ENCODE assay signal across 13 cellular contexts in the genomic region with DNA sequence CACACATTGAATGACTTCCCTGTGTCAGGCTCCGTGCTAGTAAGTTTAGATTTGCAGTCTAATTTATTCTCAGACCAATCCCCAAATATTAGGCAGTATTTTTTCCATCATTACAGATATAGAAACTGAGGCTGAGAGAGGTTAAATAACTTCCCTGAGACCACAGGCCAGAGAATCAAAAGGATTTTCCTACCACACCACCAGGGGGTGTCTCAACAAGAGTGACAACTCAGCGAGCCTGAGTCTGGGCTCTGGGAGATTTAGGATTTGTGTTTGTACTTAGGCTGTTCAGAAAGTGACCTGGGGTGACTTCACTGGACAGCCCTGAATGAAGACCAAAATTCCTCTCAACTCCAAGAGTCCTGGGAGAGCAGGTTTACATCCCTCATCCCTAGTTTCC. TPM values are rescaled to one million over a fixed set of nuclear protein-coding genes. Genes with fewer than 3 reads are reported as not detected.
A peak's percentile ranks its signal among the peaks of the same experiment; 100 is the strongest.
DNase-seq lines count a peak whose midpoint lies in the region; ATAC-seq and TF ChIP-seq lines count a peak whose summit lies in the region.
"Had no signal": no experiment of that assay in that cellular context is flagged by ENCODE, and none has a peak within 500 bp of the region (broad histone marks: within the 10 kb centered on the region; RNA-seq: fewer than 3 reads in every experiment).

No MANE protein-coding gene starts in this region.

- DNase-seq in AG08396 (ENCODE audit: low spot score) (peak; percentile 26), OCI-LY7 (ENCODE audit: low spot score) (no peak), esophagus squamous epithelium (lab: John Stamatoyannopoulos, UW) (no peak), G401 (ENCODE audit: low spot score) (no peak), NCI-H2107 treated with DMSO at 0.1 percent for 48 hours (lab: John Stamatoyannopoulos, UW; ENCODE audit: unreplicated experiment) (no peak), body of pancreas (no peak)
- DNase-seq: activated CD4-positive, alpha-beta T cell treated with anti-CD3 and anti-CD28 coated beads for 48 hours; substantia nigra had no signal

- H3K27ac ChIP-seq in OCI-LY7 (ENCODE audit: low read depth, low read length, poor library complexity, severe bottlenecking) (no peak overlapping the region), esophagus squamous epithelium (no peak overlapping the region), body of pancreas (no peak overlapping the region)
- H3K27ac ChIP-seq: neutrophil, RWPE1 had no signal

- TF ChIP-seq POLR2A in esophagus squamous epithelium (IDR thresholded peaks at IDR 0.05) (no peak), body of pancreas (IDR thresholded peaks at IDR 0.05) (no peak)

- no peak for ATAC-seq in GM18868 (IDR thresholded peaks at IDR 0.05; ENCODE audit: unreplicated experiment)
- ATAC-seq in body of pancreas: no peak

- no peaks in the 10 kb centered on the region for H3K9me2 ChIP-seq in OCI-LY7 (ENCODE audit: insufficient read depth, low read length)

- no peaks in the 10 kb centered on the region for H3K27me3 ChIP-seq in esophagus squamous epithelium
- H3K27me3 ChIP-seq in body of pancreas: no peaks in the 10 kb centered on the region

- no peak overlapping the region for H3K4me2 ChIP-seq in OCI-LY7 (ENCODE audit: low read length)

- CTCF ChIA-PET in OCI-LY7 (lab: Charles Lee; ENCODE audit: unreplicated experiment): no interaction called here

- H3K9me3 ChIP-seq in OCI-LY7 (ENCODE audit: low read length) (no peaks in the 10 kb centered on the region), esophagus squamous epithelium (no peaks in the 10 kb centered on the region), body of pancreas (no peaks in the 10 kb centered on the region)
- H3K9me3 ChIP-seq: HAP-1, neutrophil had no signal

- H3K36me3 ChIP-seq in OCI-LY7 (ENCODE audit: insufficient read depth, low read length) (no peaks in the 10 kb centered on the region), esophagus squamous epithelium (no peaks in the 10 kb centered on the region), body of pancreas (replicated peaks in 1 of 2; ENCODE audit: insufficient read depth in 1 of 2, low read depth in 2 of 2) (no peaks in the 10 kb centered on the region)
- H3K36me3 ChIP-seq: HAP-1, neutrophil had no signal

- POLR2A ChIA-PET in OCI-LY7 (lab: Charles Lee): no interaction called here

- H3K4me1 ChIP-seq in OCI-LY7 (ENCODE audit: insufficient read depth, low read length, poor library complexity, severe bottlenecking) (no peaks in the 10 kb centered on the region), esophagus squamous epithelium (peaks cover 2 to 12% (median 4%) of the 10 kb centered on the region in 3 donors), body of pancreas (no peaks in the 10 kb centered on the region)
- H3K4me1 ChIP-seq: HAP-1 had no signal

- no peaks in the 10 kb centered on the region for H4K20me1 ChIP-seq in OCI-LY7 (ENCODE audit: insufficient read depth, low read length)

- in situ Hi-C loops in G401 (cut with HindIII; ENCODE audit: low sequenced_read_pairs): no loop called here

- no peaks in the 10 kb centered on the region for H3K79me2 ChIP-seq in OCI-LY7 (ENCODE audit: insufficient read depth, low read depth, low read length)

- no peak overlapping the region for H2AFZ ChIP-seq in OCI-LY7 (ENCODE audit: low read length)

- TF ChIP-seq CTCF in GM12872 (IDR thresholded peaks at IDR 0.05; ENCODE audit: insufficient read depth, low read depth, low read length) (peak; percentile 47; the same call in 2 of the 3 replicates), OCI-LY7 (conservative IDR thresholded peaks at IDR 0.05; ENCODE audit: low read length) (peak; percentile 53), esophagus squamous epithelium (IDR thresholded peaks at IDR 0.05) (peak in 5 of 6 experiments; percentile 25 to 68 (median 45)), body of pancreas (IDR thresholded peaks at IDR 0.05) (peak in 2 of 7 experiments; percentile 4 to 14)

- intact Hi-C loops in OCI-LY7 (cut with micrococcal nuclease; ENCODE audit: unreplicated experiment) (no loop called here), esophagus squamous epithelium (cut with DNase I) (loop anchor here (5.0 kb wide), 1 partner anchor 35 kb away; no protein-coding TSS in a partner anchor), body of pancreas (cut with DNase I) (no loop called here)

- BruUV-seq in OCI-LY7 (replicated peaks; lab: Mats Ljungman, UMichigan): no TSS peak

- no peak overlapping the region for H3K4me3 ChIP-seq in OCI-LY7 (ENCODE audit: low read depth, low read length, poor library complexity, severe bottlenecking)
- no peak overlapping the region for H3K4me3 ChIP-seq in esophagus squamous epithelium
- H3K4me3 ChIP-seq in body of pancreas: no peak overlapping the region
- H3K4me3 ChIP-seq: HAP-1 had no signal

- whole genome bisulfite sequencing in esophagus squamous epithelium, 2 donors: 19% methylated on average over 2 of the region's 2 CpGs
- WGBS in body of pancreas, 2 donors: 14 to 24% methylated on average over 2 of the region's 2 CpGs

RNA-seq across cellular contexts. Expression of a gene that starts 13.3 kb away (rescaled TPM):
- total RNA-seq in OCI-LY7 (2014; rRNA removed; shearing (Covaris generic)): not detected in 2 replicates
- total RNA-seq in OCI-LY7 (2022) (not detected in 2 replicates), esophagus squamous epithelium (1 to 10 TPM in 1 of 4 donors, not detected in 3; 1.2 TPM), body of pancreas (not detected)
- not detected in 2 replicates for total RNA-seq in G401 (2014; rRNA removed; shearing (Covaris generic))

RNA-seq across cellular contexts. Expression of a gene that starts 17.0 kb away (rescaled TPM):
- total RNA-seq in OCI-LY7 (2014; rRNA removed; shearing (Covaris generic)): not detected in 2 replicates
- total RNA-seq in OCI-LY7 (2022): not detected in 2 replicates
- 100 to 1,000 TPM in 3 of 4 donors, 10 to 100 TPM in 1; 87.9 to 720 (median 367) TPM for total RNA-seq in esophagus squamous epithelium
- total RNA-seq in G401 (2014; rRNA removed; shearing (Covaris generic)): not detected in 2 replicates
- total RNA-seq in body of pancreas: not detected

Comparison
In these comparisons a context has a peak if more than half of its experiments do, and no peak if none do; other contexts are left out.
1. RNA of a gene that starts 17.0 kb away (total RNA-seq): 87.9 to 720 TPM in esophagus squamous epithelium; not detected in OCI-LY7, not detected in G401 and not detected in body of pancreas; every median in the first group is over 10 times any median in the second.